1 cellular context compared by ENCODE assay signal in the genomic region with DNA sequence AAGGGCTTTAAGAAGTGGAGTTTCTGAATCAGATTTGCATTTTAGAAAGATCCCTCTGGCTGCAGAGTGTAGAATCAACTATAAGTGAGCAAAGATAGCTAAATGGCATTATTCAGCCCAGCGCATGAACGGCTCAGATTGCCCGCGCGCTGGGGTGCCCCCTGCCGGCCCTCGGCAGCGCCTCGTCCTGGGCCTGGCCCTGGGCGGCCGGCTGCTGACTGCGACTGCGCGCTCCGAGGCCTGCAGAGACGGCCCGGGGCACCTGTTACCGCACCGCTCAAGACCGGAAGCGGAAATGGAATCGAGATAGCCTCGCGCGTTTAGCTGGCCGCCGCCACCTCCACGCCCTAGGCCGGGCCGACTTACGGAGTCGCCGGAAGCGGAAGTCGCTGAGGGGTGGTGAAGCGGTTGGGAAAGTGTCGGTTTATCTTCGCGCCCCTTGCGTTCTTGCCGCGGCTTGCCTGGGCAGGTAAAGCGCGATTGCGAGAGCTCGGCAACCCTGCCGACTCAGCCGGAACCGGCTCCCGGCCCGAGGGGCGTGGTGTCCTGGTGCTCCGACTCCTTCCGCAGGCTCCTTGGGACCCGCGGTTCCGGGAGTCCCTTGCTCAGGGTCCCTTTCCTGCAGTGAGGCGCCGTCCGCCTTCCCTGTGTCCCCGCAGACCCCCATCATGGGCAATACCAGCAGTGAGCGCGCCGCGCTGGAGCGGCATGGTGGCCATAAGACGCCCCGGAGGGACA.
A peak's percentile ranks its signal among the peaks of the same experiment; 100 is the strongest.
TF ChIP-seq lines count a peak whose summit lies in the region.

A gene with protein sequence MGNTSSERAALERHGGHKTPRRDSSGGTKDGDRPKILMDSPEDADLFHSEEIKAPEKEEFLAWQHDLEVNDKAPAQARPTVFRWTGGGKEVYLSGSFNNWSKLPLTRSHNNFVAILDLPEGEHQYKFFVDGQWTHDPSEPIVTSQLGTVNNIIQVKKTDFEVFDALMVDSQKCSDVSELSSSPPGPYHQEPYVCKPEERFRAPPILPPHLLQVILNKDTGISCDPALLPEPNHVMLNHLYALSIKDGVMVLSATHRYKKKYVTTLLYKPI (plus strand): TSS at position 557 of the 738 bp plus-strand sequence. CDS start 112 bp downstream, at position 669.

TF ChIP-seq in HepG2, 621 proteins besides CTCF, POLR2A, EP300 and RAD21 (continued from another document and continues in another):
- TF ChIP-seq ZNF770 (CRISPR knock-in tag; IDR thresholded peaks at IDR 0.05) = peak; percentile 64; the same call in 1 of the 2 replicates
- no peak for TF ChIP-seq TEAD2 (CRISPR knock-in tag; IDR thresholded peaks at IDR 0.05)
- no peak for TF ChIP-seq AGO1 (IDR thresholded peaks at IDR 0.05; ENCODE audit: low read depth, low read length, poor library complexity, severe bottlenecking)
- TF ChIP-seq NCOA1 (CRISPR knock-in tag; IDR thresholded peaks at IDR 0.05) = no peak
- TF ChIP-seq ZNF207 (IDR thresholded peaks at IDR 0.05; ENCODE audit: borderline replicate concordance) = no peak
- TF ChIP-seq PHF21A (CRISPR knock-in tag; IDR thresholded peaks at IDR 0.05) = peak; percentile 92
- TF ChIP-seq HCFC1 (IDR thresholded peaks at IDR 0.05; ENCODE audit: low read depth, low read length) = peak; percentile 60; the same call in 1 of the 2 replicates
- no peak for TF ChIP-seq KLF13 (CRISPR knock-in tag; IDR thresholded peaks at IDR 0.05)
- TF ChIP-seq ZNF331 (CRISPR knock-in tag; IDR thresholded peaks at IDR 0.05) = peak; percentile 64; the same call in 1 of the 2 replicates
- no peak for TF ChIP-seq ZNF629 (CRISPR knock-in tag; conservative IDR thresholded peaks at IDR 0.05)
- peak; percentile 73; the same call in 1 of the 2 replicates for TF ChIP-seq ZNF83 (CRISPR knock-in tag; IDR thresholded peaks at IDR 0.05; ENCODE audit: borderline replicate concordance)
- peak in 1 of 2 experiments; percentile 87; a peak in 1 of 4 replicates for TF ChIP-seq KLF16 (CRISPR knock-in tag; IDR thresholded peaks at IDR 0.05)
- TF ChIP-seq MBD4 (IDR thresholded peaks at IDR 0.05; ENCODE audit: borderline replicate concordance, low read length) = no peak
- peak; percentile 54 for TF ChIP-seq CREM (IDR thresholded peaks at IDR 0.05)
- no peak for TF ChIP-seq CREM (CRISPR knock-in tag; IDR thresholded peaks at IDR 0.05)
- TF ChIP-seq CSRNP1 (CRISPR knock-in tag; IDR thresholded peaks at IDR 0.05) = peak; percentile 42; the same call in 1 of the 2 replicates
- TF ChIP-seq HES4 (CRISPR knock-in tag; IDR thresholded peaks at IDR 0.05; ENCODE audit: borderline replicate concordance) = no peak
- TF ChIP-seq ARNT (IDR thresholded peaks at IDR 0.05) = no peak
- no peak for TF ChIP-seq ZNF850 (CRISPR knock-in tag; conservative IDR thresholded peaks at IDR 0.05)
- peak; percentile 41 for TF ChIP-seq FOXA3 (CRISPR knock-in tag; IDR thresholded peaks at IDR 0.05)
- TF ChIP-seq CHD2 (IDR thresholded peaks at IDR 0.05; ENCODE audit: low read depth, low read length) = peak; percentile 82
- TF ChIP-seq TCF7 (IDR thresholded peaks at IDR 0.05; ENCODE audit: low read depth) = no peak
- TF ChIP-seq RORA (CRISPR knock-in tag; IDR thresholded peaks at IDR 0.05) = no peak
- TF ChIP-seq, protein P1, sequence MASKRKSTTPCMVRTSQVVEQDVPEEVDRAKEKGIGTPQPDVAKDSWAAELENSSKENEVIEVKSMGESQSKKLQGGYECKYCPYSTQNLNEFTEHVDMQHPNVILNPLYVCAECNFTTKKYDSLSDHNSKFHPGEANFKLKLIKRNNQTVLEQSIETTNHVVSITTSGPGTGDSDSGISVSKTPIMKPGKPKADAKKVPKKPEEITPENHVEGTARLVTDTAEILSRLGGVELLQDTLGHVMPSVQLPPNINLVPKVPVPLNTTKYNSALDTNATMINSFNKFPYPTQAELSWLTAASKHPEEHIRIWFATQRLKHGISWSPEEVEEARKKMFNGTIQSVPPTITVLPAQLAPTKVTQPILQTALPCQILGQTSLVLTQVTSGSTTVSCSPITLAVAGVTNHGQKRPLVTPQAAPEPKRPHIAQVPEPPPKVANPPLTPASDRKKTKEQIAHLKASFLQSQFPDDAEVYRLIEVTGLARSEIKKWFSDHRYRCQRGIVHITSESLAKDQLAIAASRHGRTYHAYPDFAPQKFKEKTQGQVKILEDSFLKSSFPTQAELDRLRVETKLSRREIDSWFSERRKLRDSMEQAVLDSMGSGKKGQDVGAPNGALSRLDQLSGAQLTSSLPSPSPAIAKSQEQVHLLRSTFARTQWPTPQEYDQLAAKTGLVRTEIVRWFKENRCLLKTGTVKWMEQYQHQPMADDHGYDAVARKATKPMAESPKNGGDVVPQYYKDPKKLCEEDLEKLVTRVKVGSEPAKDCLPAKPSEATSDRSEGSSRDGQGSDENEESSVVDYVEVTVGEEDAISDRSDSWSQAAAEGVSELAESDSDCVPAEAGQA (IDR thresholded peaks at IDR 0.05; ENCODE audit: low read depth) = peak; percentile 80; the same call in 1 of the 2 replicates
- TF ChIP-seq, protein P1 (CRISPR knock-in tag; IDR thresholded peaks at IDR 0.05; ENCODE audit: borderline replicate concordance) = no peak
- TF ChIP-seq ATF7-NPFF (CRISPR knock-in tag; IDR thresholded peaks at IDR 0.05; ENCODE audit: low read depth) = peak; percentile 74
- no peak for TF ChIP-seq NR2F1 (CRISPR knock-in tag; IDR thresholded peaks at IDR 0.05)
- peak; percentile 66; the same call in 1 of the 2 replicates for TF ChIP-seq ZNF335 (CRISPR knock-in tag; IDR thresholded peaks at IDR 0.05)
- TF ChIP-seq ZNF549 (CRISPR knock-in tag; IDR thresholded peaks at IDR 0.05) = no peak
- peak; percentile 82; the same call in 1 of the 2 replicates for TF ChIP-seq NAIF1 (CRISPR knock-in tag; IDR thresholded peaks at IDR 0.05; ENCODE audit: borderline replicate concordance)
- peak; percentile 45 for TF ChIP-seq SRSF1 (optimal IDR thresholded peaks at IDR 0.05; ENCODE audit: low read depth, low read length)
- TF ChIP-seq TCF7L2 (IDR thresholded peaks at IDR 0.05; ENCODE audit: low read depth, low read length) = no peak
- TF ChIP-seq, protein P2, sequence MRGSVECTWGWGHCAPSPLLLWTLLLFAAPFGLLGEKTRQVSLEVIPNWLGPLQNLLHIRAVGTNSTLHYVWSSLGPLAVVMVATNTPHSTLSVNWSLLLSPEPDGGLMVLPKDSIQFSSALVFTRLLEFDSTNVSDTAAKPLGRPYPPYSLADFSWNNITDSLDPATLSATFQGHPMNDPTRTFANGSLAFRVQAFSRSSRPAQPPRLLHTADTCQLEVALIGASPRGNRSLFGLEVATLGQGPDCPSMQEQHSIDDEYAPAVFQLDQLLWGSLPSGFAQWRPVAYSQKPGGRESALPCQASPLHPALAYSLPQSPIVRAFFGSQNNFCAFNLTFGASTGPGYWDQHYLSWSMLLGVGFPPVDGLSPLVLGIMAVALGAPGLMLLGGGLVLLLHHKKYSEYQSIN (CRISPR knock-in tag; IDR thresholded peaks at IDR 0.05; ENCODE audit: borderline replicate concordance) = no peak
- no peak; the same call in 1 of the 2 replicates for TF ChIP-seq HNF4A (CRISPR knock-in tag; IDR thresholded peaks at IDR 0.05)
- TF ChIP-seq ZNF138 (CRISPR knock-in tag; IDR thresholded peaks at IDR 0.05; ENCODE audit: low read depth) = peak; percentile 85; the same call in 1 of the 2 replicates
- TF ChIP-seq ZNF839 (CRISPR knock-in tag; IDR thresholded peaks at IDR 0.05; ENCODE audit: borderline replicate concordance) = peak; percentile 83; the same call in 1 of the 2 replicates
- TF ChIP-seq RBFOX2 (IDR thresholded peaks at IDR 0.05; ENCODE audit: low read depth, low read length) = peak; percentile 96
- no peak for TF ChIP-seq ZC3H4 (CRISPR knock-in tag; IDR thresholded peaks at IDR 0.05; ENCODE audit: borderline replicate concordance)
- TF ChIP-seq ZNF264 (CRISPR knock-in tag; IDR thresholded peaks at IDR 0.05) = no peak
- peak; percentile 63; the same call in 1 of the 2 replicates for TF ChIP-seq ZNF235 (CRISPR knock-in tag; IDR thresholded peaks at IDR 0.05; ENCODE audit: borderline replicate concordance)
- no peak for TF ChIP-seq IKZF1 (IDR thresholded peaks at IDR 0.05)
- TF ChIP-seq ZZZ3 (CRISPR knock-in tag; IDR thresholded peaks at IDR 0.05; ENCODE audit: borderline replicate concordance) = no peak; the same call in 1 of the 2 replicates
- TF ChIP-seq ZNF432 (CRISPR knock-in tag; IDR thresholded peaks at IDR 0.05; ENCODE audit: borderline replicate concordance) = no peak
- TF ChIP-seq, protein P3, sequence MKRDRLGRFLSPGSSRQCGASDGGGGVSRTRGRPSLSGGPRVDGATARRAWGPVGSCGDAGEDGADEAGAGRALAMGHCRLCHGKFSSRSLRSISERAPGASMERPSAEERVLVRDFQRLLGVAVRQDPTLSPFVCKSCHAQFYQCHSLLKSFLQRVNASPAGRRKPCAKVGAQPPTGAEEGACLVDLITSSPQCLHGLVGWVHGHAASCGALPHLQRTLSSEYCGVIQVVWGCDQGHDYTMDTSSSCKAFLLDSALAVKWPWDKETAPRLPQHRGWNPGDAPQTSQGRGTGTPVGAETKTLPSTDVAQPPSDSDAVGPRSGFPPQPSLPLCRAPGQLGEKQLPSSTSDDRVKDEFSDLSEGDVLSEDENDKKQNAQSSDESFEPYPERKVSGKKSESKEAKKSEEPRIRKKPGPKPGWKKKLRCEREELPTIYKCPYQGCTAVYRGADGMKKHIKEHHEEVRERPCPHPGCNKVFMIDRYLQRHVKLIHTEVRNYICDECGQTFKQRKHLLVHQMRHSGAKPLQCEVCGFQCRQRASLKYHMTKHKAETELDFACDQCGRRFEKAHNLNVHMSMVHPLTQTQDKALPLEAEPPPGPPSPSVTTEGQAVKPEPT (CRISPR knock-in tag; IDR thresholded peaks at IDR 0.05; ENCODE audit: low read depth) = no peak
- no peak for TF ChIP-seq NFRKB (IDR thresholded peaks at IDR 0.05)
- TF ChIP-seq BATF2 (CRISPR knock-in tag; IDR thresholded peaks at IDR 0.05) = no peak
- TF ChIP-seq FOXO4 (CRISPR knock-in tag; conservative IDR thresholded peaks at IDR 0.05) = no peak
- TF ChIP-seq ZNF337 (CRISPR knock-in tag; IDR thresholded peaks at IDR 0.05; ENCODE audit: borderline replicate concordance, low read depth) = peak; percentile 50; the same call in 1 of the 2 replicates
- peak; percentile 53; the same call in 1 of the 2 replicates for TF ChIP-seq CBX5 (CRISPR knock-in tag; IDR thresholded peaks at IDR 0.05; ENCODE audit: borderline replicate concordance)
- TF ChIP-seq ZNF724P (CRISPR knock-in tag; IDR thresholded peaks at IDR 0.05; ENCODE audit: borderline replicate concordance) = no peak
